Comparison of ENCODE assay signal across 24 cellular contexts in genomic region chr14:99548871-99549270, GRCh38. TPM values are rescaled to one million over a fixed set of nuclear protein-coding genes. Genes with fewer than 3 reads are reported as not detected.
DNase-seq lines count a peak whose midpoint lies in the region; ATAC-seq, FAIRE-seq and TF ChIP-seq lines count a peak whose summit lies in the region.
"Had no signal": no experiment of that assay in that cellular context is flagged by ENCODE, and none has a peak within 500 bp of the region (broad histone marks: within the 10 kb centered on the region; RNA-seq: fewer than 3 reads in every experiment).

No MANE protein-coding gene starts in this region.

- FAIRE-seq in K562 (lab: Jason Lieb, UNC): no peak
- FAIRE-seq: D721Med, GM12892 had no signal

- no peak overlapping the region for H2BK15ac ChIP-seq in IMR-90 (ENCODE audit: low read depth, low read length)

- H3K4ac ChIP-seq in IMR-90 (ENCODE audit: low read depth, low read length): no peak overlapping the region

- no peak overlapping the region for H2BK20ac ChIP-seq in IMR-90 (ENCODE audit: low read depth, low read length)

- H3K18ac ChIP-seq in IMR-90 (ENCODE audit: low read depth, low read length): no peak overlapping the region

- H2BK5ac ChIP-seq in IMR-90 (ENCODE audit: low read depth, low read length, poor library complexity, severe bottlenecking): no peak overlapping the region

- H4K91ac ChIP-seq in IMR-90 (ENCODE audit: insufficient read depth, low read depth, low read length): no peak overlapping the region

- no peak for TF ChIP-seq EP300 in K562 (IDR thresholded peaks at IDR 0.05; ENCODE audit: low read length)

- BruUV-seq in IMR-90 (replicated peaks; lab: Mats Ljungman, UMichigan) (no TSS peak), K562 (replicated peaks; lab: Mats Ljungman, UMichigan) (no TSS peak)

- H2AK9ac ChIP-seq in IMR-90 (replicated peaks; ENCODE audit: low read depth, low read length, poor library complexity): no peak overlapping the region

- H2BK120ac ChIP-seq in IMR-90 (ENCODE audit: low read depth, low read length): no peak overlapping the region

- H3K4me2 ChIP-seq in IMR-90 (ENCODE audit: low read depth, low read length) (no peak overlapping the region), K562 (ENCODE audit: insufficient read depth, low read length) (no peak overlapping the region)

- no peak for TF ChIP-seq CTCF in IMR-90 (conservative IDR thresholded peaks at IDR 0.05; ENCODE audit: low read depth, low read length)
- TF ChIP-seq CTCF in K562 (IDR thresholded peaks at IDR 0.05 in 2 of 3, conservative IDR thresholded peaks at IDR 0.05 in 1 of 3; ENCODE audit: insufficient read depth in 2 of 3, low read depth in 1 of 3, low read length in 3 of 3): no peak
- TF ChIP-seq CTCF in left lung (IDR thresholded peaks at IDR 0.05): no peak

- H3K9me1 ChIP-seq in IMR-90 (ENCODE audit: insufficient read depth, low read length) (peaks cover 9% of the 10 kb centered on the region), K562 (ENCODE audit: control insufficient read depth, insufficient read depth, low read length) (peaks cover 3% of the 10 kb centered on the region)

- H3K14ac ChIP-seq in IMR-90 (replicated peaks; ENCODE audit: low read depth, low read length): no peak overlapping the region

- no peak overlapping the region for H2AFZ ChIP-seq in IMR-90 (replicated peaks; ENCODE audit: low read length, poor library complexity)
- no peak overlapping the region for H2AFZ ChIP-seq in K562 (ENCODE audit: low read depth, low read length)
- H2AFZ ChIP-seq: GM23248 had no signal

- CTCF ChIA-PET in IMR-90 (lab: Yijun Ruan, JAX): no interaction called here
- CTCF ChIA-PET in K562 (lab: Yijun Ruan, JAX; ENCODE audit: low intra/inter-chr PET ratio): no interaction called here

- H2AK5ac ChIP-seq in IMR-90 (ENCODE audit: low read depth, low read length): no peak overlapping the region

- no peak overlapping the region for H3K56ac ChIP-seq in IMR-90 (ENCODE audit: extremely low read depth, insufficient read depth, low read length)

- no peak overlapping the region for H3K4me3 ChIP-seq in IMR-90 (ENCODE audit: insufficient read depth, low read depth, low read length)
- no peak overlapping the region for H3K4me3 ChIP-seq in K562
- H3K4me3 ChIP-seq in muscle layer of colon (ENCODE audit: low read depth in 1 of 2, low read length in 2 of 2): no peak overlapping the region
- no peak overlapping the region for H3K4me3 ChIP-seq in left lung
- H3K4me3 ChIP-seq: breast epithelium, colonic mucosa, GM23248, SJCRH30, spleen, upper lobe of left lung had no signal

- H3K27ac ChIP-seq in IMR-90 (ENCODE audit: insufficient read depth, low read length) (no peak overlapping the region), K562 (ENCODE audit: extremely low read depth, low read depth, low read length) (no peak overlapping the region), muscle layer of colon (ENCODE audit: low read depth, low read length) (peak overlapping the region; percentile 12), left lung (no peak overlapping the region)
- H3K27ac ChIP-seq: breast epithelium, colonic mucosa, GM23248, SJCRH30, upper lobe of left lung had no signal

- H4K5ac ChIP-seq in IMR-90 (ENCODE audit: low read depth, low read length): no peak overlapping the region

- in situ Hi-C loops in IMR-90 (cut with MboI; ENCODE audit: low sequenced_read_pairs): no loop called here
- in situ Hi-C loops in K562 (cut with MboI): no loop called here

- TF ChIP-seq RAD21 in IMR-90 (IDR thresholded peaks at IDR 0.05; ENCODE audit: low read length) (no peak), K562 (CRISPR knock-in tag; conservative IDR thresholded peaks at IDR 0.05 in 1 of 2, IDR thresholded peaks at IDR 0.05 in 1 of 2) (no peak)

- POLR2A ChIA-PET in IMR-90 (lab: Charles Lee; ENCODE audit: unreplicated experiment) (no interaction called here), K562 (lab: Yijun Ruan, JAX) (no interaction called here)

- no peak overlapping the region for H4K8ac ChIP-seq in IMR-90 (ENCODE audit: low read depth in 2 of 2, low read length in 2 of 2)

- intact Hi-C loops in IMR-90 (cut with micrococcal nuclease) (no loop called here), K562 (cut with micrococcal nuclease) (no loop called here), left lung (cut with DNase I) (no loop called here)

- H3K27me3 ChIP-seq in IMR-90 (ENCODE audit: control insufficient read depth, insufficient read depth, low read length): no peaks in the 10 kb centered on the region
- no peaks in the 10 kb centered on the region for H3K27me3 ChIP-seq in K562 (ENCODE audit: control insufficient read depth in 2 of 2, insufficient read depth in 2 of 2, low read length in 2 of 2)
- H3K27me3 ChIP-seq in muscle layer of colon (ENCODE audit: control insufficient read depth in 1 of 2, insufficient read depth in 2 of 2, low read length in 2 of 2): no peaks in the 10 kb centered on the region
- no peaks in the 10 kb centered on the region for H3K27me3 ChIP-seq in left lung
- H3K27me3 ChIP-seq: breast epithelium, colonic mucosa, SJCRH30, spleen, upper lobe of left lung had no signal

- dilution Hi-C loops in IMR-90 (cut with HindIII; ENCODE audit: low sequenced_read_pairs, unreplicated experiment): no loop called here

- no peaks in the 10 kb centered on the region for H3K36me3 ChIP-seq in IMR-90 (ENCODE audit: control insufficient read depth, insufficient read depth, low read length)
- no peaks in the 10 kb centered on the region for H3K36me3 ChIP-seq in K562 (ENCODE audit: control insufficient read depth, insufficient read depth, low read length)
- H3K36me3 ChIP-seq in muscle layer of colon (ENCODE audit: insufficient read depth, low read length): no peaks in the 10 kb centered on the region
- no peaks in the 10 kb centered on the region for H3K36me3 ChIP-seq in left lung
- H3K36me3 ChIP-seq: breast epithelium, colonic mucosa, SJCRH30, spleen, upper lobe of left lung had no signal

- TF ChIP-seq POLR2A in IMR-90 (IDR thresholded peaks at IDR 0.05; ENCODE audit: low read depth, low read length): no peak
- no peak for TF ChIP-seq POLR2A in K562 (conservative IDR thresholded peaks at IDR 0.05)

- peaks cover 6% of the 10 kb centered on the region; the same call in 1 of the 2 replicates for H3K4me1 ChIP-seq in IMR-90 (ENCODE audit: control insufficient read depth, insufficient read depth, low read length)
- H3K4me1 ChIP-seq in K562 (replicated peaks in 1 of 2; ENCODE audit: control insufficient read depth in 2 of 2, insufficient read depth in 2 of 2, low read length in 2 of 2): peaks cover 13 to 34% of the 10 kb centered on the region in 2 experiments
- peaks cover 91% of the 10 kb centered on the region for H3K4me1 ChIP-seq in muscle layer of colon (ENCODE audit: insufficient read depth, low read length)
- no peaks in the 10 kb centered on the region for H3K4me1 ChIP-seq in left lung
- H3K4me1 ChIP-seq: colonic mucosa had no signal

- H3K79me2 ChIP-seq in K562 (ENCODE audit: control insufficient read depth, insufficient read depth, low read length): no peaks in the 10 kb centered on the region; the same call in 1 of the 3 replicates

- peaks cover 53 to 88% of the 10 kb centered on the region in 2 experiments for H3K79me1 ChIP-seq in IMR-90 (ENCODE audit: low read depth in 1 of 2, low read length in 2 of 2)

- H3K23ac ChIP-seq in IMR-90 (ENCODE audit: low read depth, low read length): no peak overlapping the region

- WGBS in IMR-90 (ENCODE audit: extremely low coverage in 2 of 2, insufficient read length in 1 of 2), 2 experiments: no CpG with 5 or more reads among the region's 8 CpGs
- WGBS in K562 (ENCODE audit: insufficient coverage, low coverage, missing lambda C conversion rate): 16% methylated on average over 7 of the region's 8 CpGs

- no peak overlapping the region for H3K9ac ChIP-seq in IMR-90 (ENCODE audit: low read depth, low read length)
- H3K9ac ChIP-seq in K562 (ENCODE audit: insufficient read depth in 1 of 2, low read depth in 2 of 2, low read length in 2 of 2): no peak overlapping the region
- H3K9ac ChIP-seq in muscle layer of colon (ENCODE audit: low read length): no peak overlapping the region
- H3K9ac ChIP-seq: GM23248 had no signal

- no peak for ATAC-seq in IMR-90 (ENCODE audit: low read depth)
- ATAC-seq in K562: no peak
- no peak for ATAC-seq in left lung
- no peak for ATAC-seq in GM18868 (IDR thresholded peaks at IDR 0.05; ENCODE audit: unreplicated experiment)
- ATAC-seq: WTC11 had no signal

- H3K9me3 ChIP-seq in IMR-90 (ENCODE audit: control insufficient read depth, insufficient read depth, low read length): no peaks in the 10 kb centered on the region
- no peaks in the 10 kb centered on the region for H3K9me3 ChIP-seq in K562 (replicated peaks; ENCODE audit: control insufficient read depth, insufficient read depth, low read depth, low read length)
- no peaks in the 10 kb centered on the region for H3K9me3 ChIP-seq in muscle layer of colon (ENCODE audit: low read length)
- H3K9me3 ChIP-seq in left lung: no peaks in the 10 kb centered on the region
- H3K9me3 ChIP-seq: breast epithelium, colonic mucosa, SJCRH30, spleen, upper lobe of left lung had no signal

- DNase-seq in IMR-90 (no peak), K562 (ENCODE audit: extremely low read depth in 1 of 4, low spot score in 3 of 4) (no peak), superior temporal gyrus (ENCODE audit: extremely low spot score) (peak; percentile 37), left lung (no peak), NOMO-1 treated with DMSO at 0.1 percent for 48 hours (lab: John Stamatoyannopoulos, UW; ENCODE audit: unreplicated experiment) (no peak)
- DNase-seq: activated naive CD4-positive, alpha-beta T cell treated with anti-CD3 and anti-CD28 coated beads, Interleukin-2, amount 10 ng/mL, durations not matched to agents 7 days and 5 days; CD4-positive, alpha-beta T cell; colonic mucosa; effector memory CD4-positive, alpha-beta T cell; GM23248; HFFc6; mammary epithelial cell; NCI-H187; NCI-H526; SJCRH30; spleen; T1000; upper lobe of left lung had no signal

- H4K20me1 ChIP-seq in IMR-90 (ENCODE audit: insufficient read depth, low read length) (peaks cover 58% of the 10 kb centered on the region), K562 (replicated peaks; ENCODE audit: control insufficient read depth, insufficient read depth, low read length) (peaks cover 30% of the 10 kb centered on the region)

RNA-seq across cellular contexts. Expression of gene CCDC85C, which starts 55.1 kb away (rescaled TPM):
- total RNA-seq in IMR-90 (2012; rRNA removed) (13.9 and 16.0 TPM in 2 replicates), K562 (2014; rRNA removed) (6.3 and 13.5 TPM in 2 replicates), K562 (2014; rRNA removed; fragmentation: Illumina TruSeq; extraction: Trizol) (3.7 and 5.2 TPM in 2 replicates), K562 (2015; rRNA removed; fragmentation: Illumina TruSeq; extraction: Trizol) (7.0 and 7.2 TPM in 2 replicates), K562 (2021) (22.0 and 22.7 TPM in 2 replicates), left lung (10 to 100 TPM; 16.4 to 19.0 TPM)
- polyA plus RNA-seq in IMR-90 (2012; rRNA removed) (19.0 and 22.2 TPM in 2 replicates), K562 (2011; rRNA removed) (4.2 and 5.4 TPM in 2 replicates), K562 (2014; fragmentation: Illumina TruSeq; extraction: Trizol) (6.8 and 12.3 TPM in 2 replicates), K562 (2014; fragmentation: Nextera tagmentation; extraction: Ambion mirVana) (under 1 TPM; 0.18 to 0.27 TPM), K562 (2014; rRNA removed) (7.2 and 9.7 TPM in 2 replicates)
- 10.9 and 15.5 TPM in 2 replicates for polyA plus RNA-seq in IMR-90 (2012; cell fraction: cytosol; rRNA removed)
- polyA plus RNA-seq in IMR-90 (2012; cell fraction: nucleus; rRNA removed; ENCODE audit: low replicate concordance): 11.3 and 20.4 TPM in 2 replicates
- total RNA-seq in K562 (2011; cell fraction: chromatin; rRNA removed; ENCODE audit: low replicate concordance): 5.9 and 10.4 TPM in 2 replicates
- 5.2 and 5.5 TPM in 2 replicates for total RNA-seq in K562 (2011; cell fraction: nucleolus; rRNA removed)
- 5.1 and 5.3 TPM in 2 replicates for total RNA-seq in K562 (2011; cell fraction: nucleoplasm; rRNA removed)
- polyA plus RNA-seq in K562 (2011; cell fraction: cytosol; rRNA removed): 4.8 and 12.5 TPM in 2 replicates
- polyA plus RNA-seq in K562 (2011; cell fraction: nucleus; rRNA removed): 5.2 and 10.5 TPM in 2 replicates
- polyA plus RNA-seq in K562 (2012): 7.1 and 9.7 TPM in 2 replicates
- polyA minus RNA-seq in K562 (2011; rRNA and poly(A)+ RNA removed): 4.5 and 5.3 TPM in 2 replicates
- polyA minus RNA-seq in K562 (2011; cell fraction: cytosol; rRNA and poly(A)+ RNA removed): 13.7 TPM in 2 replicates
- polyA minus RNA-seq in K562 (2011; cell fraction: nucleus; rRNA and poly(A)+ RNA removed): 1.8 and 3.0 TPM in 2 replicates
